Comparison of ENCODE assay signal across 14 cellular contexts in the genomic region with DNA sequence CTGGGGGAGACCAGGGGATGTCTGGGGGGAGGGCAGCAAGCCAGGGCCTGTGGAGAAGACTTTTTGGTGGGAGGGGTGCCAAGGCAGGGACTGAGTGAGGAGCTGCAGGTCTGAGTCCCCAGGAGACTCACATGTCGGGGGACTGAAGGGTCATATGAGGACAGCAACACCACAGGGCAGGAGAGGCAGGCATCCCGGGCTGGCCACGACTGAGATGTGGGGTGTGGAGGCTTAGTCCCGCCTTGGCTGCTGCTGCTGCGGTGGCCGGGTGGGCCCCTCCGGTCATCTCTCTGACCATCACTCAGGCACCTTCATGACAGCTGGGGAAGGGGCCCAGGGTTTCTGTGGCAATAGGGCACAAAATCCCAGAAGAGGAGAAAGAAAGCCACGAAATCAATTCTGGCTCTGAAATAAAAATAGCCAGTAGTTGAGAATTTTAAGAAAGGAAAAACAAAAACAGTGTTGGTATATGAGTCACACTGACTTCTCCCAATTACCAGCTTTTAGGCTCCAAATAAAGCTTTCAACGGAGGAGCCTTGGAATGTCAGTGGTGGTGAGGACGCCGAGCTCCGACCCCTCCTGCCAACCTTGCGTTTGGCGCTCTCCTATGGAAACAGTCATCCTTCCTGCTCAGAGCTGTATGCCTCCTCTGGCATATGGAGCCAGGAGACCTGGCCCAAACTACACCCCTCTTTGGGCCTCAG. TPM values are rescaled to one million over a fixed set of nuclear protein-coding genes. Genes with fewer than 3 reads are reported as not detected.
A peak's percentile ranks its signal among the peaks of the same experiment; 100 is the strongest.
DNase-seq lines count a peak whose midpoint lies in the region; ATAC-seq and TF ChIP-seq lines count a peak whose summit lies in the region.
"Had no signal": no experiment of that assay in that cellular context is flagged by ENCODE, and none has a peak within 500 bp of the region (broad histone marks: within the 10 kb centered on the region; RNA-seq: fewer than 3 reads in every experiment).

No MANE protein-coding gene starts in this region.

- peaks cover 2% of the 10 kb centered on the region for H3K4me1 ChIP-seq in endodermal cell (ENCODE audit: control insufficient read depth, insufficient read depth, low read length)
- peaks cover 57% of the 10 kb centered on the region for H3K4me1 ChIP-seq in osteoblast (ENCODE audit: insufficient read depth, low read length)

- H3K27ac ChIP-seq in endodermal cell (ENCODE audit: low read depth, low read length), result no peak overlapping the region
- H3K27ac ChIP-seq in osteoblast (ENCODE audit: low read depth, low read length), result peak overlapping the region; percentile 85
- H3K27ac ChIP-seq: KMS-11 had no signal

- H3K27me3 Mint-ChIP-seq in endodermal cell (ENCODE audit: insufficient read depth), result peaks cover 5% of the 10 kb centered on the region
- peaks cover 8% of the 10 kb centered on the region for H3K27me3 Mint-ChIP-seq in activated CD4-positive, alpha-beta T cell treated with anti-CD3 and anti-CD28 coated beads for 36 hours
- H3K27me3 Mint-ChIP-seq in activated CD4-positive, alpha-beta memory T cell treated with anti-CD3 and anti-CD28 coated beads for 36 hours, result peaks cover 22% of the 10 kb centered on the region

- no peaks in the 10 kb centered on the region for H3K79me2 ChIP-seq in osteoblast (ENCODE audit: insufficient read depth, low read length)

- H3K36me3 ChIP-seq in endodermal cell (ENCODE audit: control insufficient read depth, insufficient read depth, low read length) (no peaks in the 10 kb centered on the region), osteoblast (ENCODE audit: insufficient read depth, low read length) (no peaks in the 10 kb centered on the region)

- POLR2A ChIA-PET in activated CD4-positive, alpha-beta T cell treated with anti-CD3 and anti-CD28 coated beads for 36 hours (lab: Charles Lee), result interaction anchor here (0.6 kb wide), 1 partner anchor 21 kb away, joined by 3 read pairs; no protein-coding TSS in a partner anchor
- POLR2A ChIA-PET in activated CD4-positive, alpha-beta memory T cell treated with anti-CD3 and anti-CD28 coated beads for 36 hours (lab: Charles Lee), result no interaction called here

- peaks cover 3% of the 10 kb centered on the region for H3K36me3 Mint-ChIP-seq in endodermal cell (ENCODE audit: low read depth)
- no peaks in the 10 kb centered on the region for H3K36me3 Mint-ChIP-seq in activated CD4-positive, alpha-beta T cell treated with anti-CD3 and anti-CD28 coated beads for 36 hours (ENCODE audit: low read depth)
- H3K36me3 Mint-ChIP-seq in activated CD4-positive, alpha-beta memory T cell treated with anti-CD3 and anti-CD28 coated beads for 36 hours, result no peaks in the 10 kb centered on the region

- DNase-seq in AG08395 (ENCODE audit: low spot score) (peak; percentile 89), HT1080 (ENCODE audit: low read depth) (peak; percentile 64), endodermal cell (peak; percentile 39), osteoblast (ENCODE audit: insufficient read length, low spot score, missing footprints) (peak; percentile 90), NCI-H226 (no peak), SKM-1 (lab: John Stamatoyannopoulos, UW; ENCODE audit: unreplicated experiment) (no peak)
- no peak for DNase-seq in activated CD4-positive, alpha-beta T cell treated with anti-CD3 and anti-CD28 coated beads for 36 hours
- no peak for DNase-seq in activated CD4-positive, alpha-beta memory T cell treated with anti-CD3 and anti-CD28 coated beads for 36 hours
- DNase-seq: activated T-cell treated with anti-CD3 and anti-CD28 coated beads, Interleukin-2, amount 50 U/mL, for 24 hours; caudate nucleus; OCI-M1; T1000; testis had no signal

- CTCF ChIA-PET in activated CD4-positive, alpha-beta T cell treated with anti-CD3 and anti-CD28 coated beads for 36 hours (lab: Charles Lee), result no interaction called here
- CTCF ChIA-PET in activated CD4-positive, alpha-beta memory T cell treated with anti-CD3 and anti-CD28 coated beads for 36 hours (lab: Charles Lee), result no interaction called here

- peaks cover 12% of the 10 kb centered on the region for H3K9me3 Mint-ChIP-seq in endodermal cell
- H3K9me3 Mint-ChIP-seq in activated CD4-positive, alpha-beta T cell treated with anti-CD3 and anti-CD28 coated beads for 36 hours (ENCODE audit: low read depth), result no peaks in the 10 kb centered on the region
- no peaks in the 10 kb centered on the region for H3K9me3 Mint-ChIP-seq in activated CD4-positive, alpha-beta memory T cell treated with anti-CD3 and anti-CD28 coated beads for 36 hours
- H3K9me3 Mint-ChIP-seq: activated T-cell treated with anti-CD3 and anti-CD28 coated beads, Interleukin-2, amount 50 U/mL, for 24 hours had no signal

- peaks cover 13% of the 10 kb centered on the region for H3K9me3 ChIP-seq in endodermal cell (ENCODE audit: control insufficient read depth, low read length)
- no peaks in the 10 kb centered on the region for H3K9me3 ChIP-seq in osteoblast (ENCODE audit: low read depth, low read length)
- H3K9me3 ChIP-seq: testis had no signal

- H3K27ac Mint-ChIP-seq in endodermal cell, result no peak overlapping the region
- H3K27ac Mint-ChIP-seq in activated CD4-positive, alpha-beta T cell treated with anti-CD3 and anti-CD28 coated beads for 36 hours, result no peak overlapping the region
- no peak overlapping the region for H3K27ac Mint-ChIP-seq in activated CD4-positive, alpha-beta memory T cell treated with anti-CD3 and anti-CD28 coated beads for 36 hours
- H3K27ac Mint-ChIP-seq: activated T-cell treated with anti-CD3 and anti-CD28 coated beads, Interleukin-2, amount 50 U/mL, for 24 hours had no signal

- 85 to 97% methylated on average over 6 to 14 of the region's 14 CpGs for WGBS in endodermal cell (ENCODE audit: insufficient coverage in 1 of 2, insufficient read length in 1 of 2), 2 experiments

- H3K9ac ChIP-seq in endodermal cell (ENCODE audit: extremely low read depth, low read length, poor library complexity, severe bottlenecking), result no peak overlapping the region
- H3K9ac ChIP-seq: KMS-11 had no signal

- ATAC-seq in activated CD4-positive, alpha-beta T cell treated with anti-CD3 and anti-CD28 coated beads for 36 hours, result no peak

- H3K27me3 ChIP-seq in endodermal cell (ENCODE audit: control insufficient read depth, insufficient read depth, low read length, poor library complexity, severe bottlenecking), result no peaks in the 10 kb centered on the region
- no peaks in the 10 kb centered on the region for H3K27me3 ChIP-seq in osteoblast (ENCODE audit: insufficient read depth, low read length)
- H3K27me3 ChIP-seq: testis had no signal

- H3K4me1 Mint-ChIP-seq in endodermal cell, result peaks cover 19% of the 10 kb centered on the region
- H3K4me1 Mint-ChIP-seq in activated CD4-positive, alpha-beta T cell treated with anti-CD3 and anti-CD28 coated beads for 36 hours, result no peaks in the 10 kb centered on the region
- H3K4me1 Mint-ChIP-seq in activated CD4-positive, alpha-beta memory T cell treated with anti-CD3 and anti-CD28 coated beads for 36 hours (ENCODE audit: low read depth), result no peaks in the 10 kb centered on the region

- peak overlapping the region; percentile 36 for H2AFZ ChIP-seq in osteoblast (ENCODE audit: low read length)

- no peak for TF ChIP-seq CTCF in endodermal cell (conservative IDR thresholded peaks at IDR 0.05)
- no peak for TF ChIP-seq CTCF in osteoblast (IDR thresholded peaks at IDR 0.05; ENCODE audit: extremely low read depth, low read depth, low read length)

- no peaks in the 10 kb centered on the region for H4K20me1 ChIP-seq in osteoblast (ENCODE audit: insufficient read depth, low read length)

- H3K4me3 ChIP-seq in endodermal cell (ENCODE audit: low read length) (no peak overlapping the region), osteoblast (ENCODE audit: insufficient read depth, low read length) (peak overlapping the region; percentile 48)
- H3K4me3 ChIP-seq: testis had no signal

- H3K4me2 ChIP-seq in osteoblast (ENCODE audit: insufficient read depth, low read length), result peak overlapping the region; percentile 78
- H3K4me2 ChIP-seq: KMS-11 had no signal

- intact Hi-C loops in activated CD4-positive, alpha-beta T cell treated with anti-CD3 and anti-CD28 coated beads for 36 hours (cut with DNase I, micrococcal nuclease), result no loop called here
- intact Hi-C loops in activated CD4-positive, alpha-beta memory T cell treated with anti-CD3 and anti-CD28 coated beads for 36 hours (cut with micrococcal nuclease), result no loop called here

- no peak overlapping the region for H3K4me3 Mint-ChIP-seq in endodermal cell
- H3K4me3 Mint-ChIP-seq in activated CD4-positive, alpha-beta T cell treated with anti-CD3 and anti-CD28 coated beads for 36 hours, result no peak overlapping the region
- H3K4me3 Mint-ChIP-seq in activated CD4-positive, alpha-beta memory T cell treated with anti-CD3 and anti-CD28 coated beads for 36 hours, result no peak overlapping the region
- H3K4me3 Mint-ChIP-seq: activated T-cell treated with anti-CD3 and anti-CD28 coated beads, Interleukin-2, amount 50 U/mL, for 24 hours had no signal

RNA-seq across cellular contexts. Expression of gene ITGA11, which starts 52.9 kb away (rescaled TPM):
- 0.77 and 2.1 TPM in 2 replicates for total RNA-seq in HT1080 (2014; rRNA removed; shearing (Covaris generic))
- polyA plus RNA-seq in HT1080 (2015; cell fraction: cytosol; rRNA removed), result 4.6 and 5.2 TPM in 2 replicates
- polyA plus RNA-seq in HT1080 (2015; cell fraction: nucleus; rRNA removed), result 16.5 and 19.3 TPM in 2 replicates
- total RNA-seq in endodermal cell (1 to 10 TPM in 1 of 2 donors, under 1 TPM in 1; 0.35 to 1.4 TPM), osteoblast (567 and 697 TPM in 2 replicates)
- polyA plus RNA-seq in endodermal cell (2013, experiment 1 of 2), result 1.8 TPM
- polyA plus RNA-seq in endodermal cell (2013, experiment 2 of 2), result 1.3 TPM
- 1 to 10 TPM; 2.9 to 3.2 TPM for total RNA-seq in activated CD4-positive, alpha-beta T cell treated with anti-CD3 and anti-CD28 coated beads for 36 hours
- total RNA-seq in activated CD4-positive, alpha-beta memory T cell treated with anti-CD3 and anti-CD28 coated beads for 36 hours, result under 1 TPM; 0.56 to 0.59 TPM

Comparison
In these comparisons a context has a peak if more than half of its experiments do, and no peak if none do; other contexts are left out.
1. DNase-seq: peak in AG08395 (single experiment), HT1080 (single experiment), endodermal cell (single experiment) and osteoblast (single experiment); none in NCI-H226 (single experiment), SKM-1 (single experiment), activated CD4-positive, alpha-beta T cell treated with anti-CD3 and anti-CD28 coated beads for 36 hours (single experiment) and activated CD4-positive, alpha-beta memory T cell treated with anti-CD3 and anti-CD28 coated beads for 36 hours (single experiment).
2. RNA of gene ITGA11, which starts 52.9 kb away (total RNA-seq): 567 to 697 TPM in osteoblast; 2.9 to 3.2 TPM in activated CD4-positive, alpha-beta T cell treated with anti-CD3 and anti-CD28 coated beads for 36 hours, 0.77 to 2.1 TPM in HT1080, 0.35 to 1.4 TPM in endodermal cell and 0.56 to 0.59 TPM in activated CD4-positive, alpha-beta memory T cell treated with anti-CD3 and anti-CD28 coated beads for 36 hours; every median in the first group is over 100 times any median in the second.